ENCODE assay signal across 10 cellular contexts in genomic region chr20:44780226-44780625, GRCh38. TPM values are rescaled to one million over a fixed set of nuclear protein-coding genes. Genes with fewer than 3 reads are reported as not detected.
A peak's percentile ranks its signal among the peaks of the same experiment; 100 is the strongest.
DNase-seq lines count a peak whose midpoint lies in the region; ATAC-seq, FAIRE-seq and TF ChIP-seq lines count a peak whose summit lies in the region.
"Had no signal": no experiment of that assay in that cellular context is flagged by ENCODE, and none has a peak within 500 bp of the region (broad histone marks: within the 10 kb centered on the region; RNA-seq: fewer than 3 reads in every experiment).

No MANE protein-coding gene starts in this region.

- H3K9me3 Mint-ChIP-seq in MCF 10A (ENCODE audit: unreplicated experiment): no peaks in the 10 kb centered on the region

- CTCF ChIA-PET in MCF 10A (lab: Yijun Ruan, JAX): interaction anchor here (1.0 kb wide), 1 partner anchor 13 kb away, joined by 3 read pairs; no protein-coding TSS in a partner anchor

- intact Hi-C loops in MCF 10A (cut with micrococcal nuclease) (no loop called here), breast epithelium (cut with DNase I; ENCODE audit: low total_unique reads) (no loop called here)

- H3K36me3 Mint-ChIP-seq in MCF 10A (ENCODE audit: insufficient read depth, unreplicated experiment): no peaks in the 10 kb centered on the region
- H3K36me3 Mint-ChIP-seq: CD8-positive, alpha-beta memory T cell had no signal

- peaks cover 22% of the 10 kb centered on the region for H3K27me3 Mint-ChIP-seq in MCF 10A (ENCODE audit: insufficient read depth, unreplicated experiment)

- ATAC-seq in HG03469 (IDR thresholded peaks at IDR 0.05; ENCODE audit: unreplicated experiment): no peak
- ATAC-seq: T-helper 17 cell had no signal

- H3K4me3 Mint-ChIP-seq in MCF 10A (ENCODE audit: unreplicated experiment): no peak overlapping the region
- H3K4me3 Mint-ChIP-seq: CD8-positive, alpha-beta memory T cell; T-helper 17 cell had no signal

- POLR2A ChIA-PET in MCF 10A (lab: Yijun Ruan, JAX): no interaction called here

- no peak overlapping the region for H3K4me3 ChIP-seq in breast epithelium
- no peak overlapping the region for H3K4me3 ChIP-seq in foreskin fibroblast (ENCODE audit: low read depth in 1 of 2, low read length in 2 of 2)

- DNase-seq in MCF 10A (ENCODE audit: unreplicated experiment) (peak; percentile 60), breast epithelium (ENCODE audit: low spot score in 2 of 2) (no peak), foreskin fibroblast (peak; percentile 32 to 79), NCI-H1436 treated with DMSO at 0.1 percent for 48 hours (lab: John Stamatoyannopoulos, UW) (no peak), D721Med (ENCODE audit: insufficient read length, low spot score) (no peak)
- peak; percentile 54 for DNase-seq in activated CD4-positive, alpha-beta T cell treated with anti-CD3 and anti-CD28 coated beads for 48 hours
- DNase-seq in stimulated activated CD4-positive, alpha-beta T cell treated with anti-CD3 and anti-CD28 coated beads, Interleukin-1b, Interleukin-23, amount 100 ng/mL, for 24 hours (ENCODE audit: low read depth in 4 of 4, low spot score in 1 of 4): peak; percentile 7 to 17 (median 9)

- peaks cover 0 to 14% of the 10 kb centered on the region in 2 donors for H3K27me3 ChIP-seq in breast epithelium

- H3K4me1 Mint-ChIP-seq in MCF 10A (ENCODE audit: insufficient read depth, unreplicated experiment): no peaks in the 10 kb centered on the region
- H3K4me1 Mint-ChIP-seq: CD8-positive, alpha-beta memory T cell; T-helper 17 cell had no signal

- H3K36me3 ChIP-seq in breast epithelium: no peaks in the 10 kb centered on the region

- no TSS peak for BruUV-seq in MCF 10A (replicated peaks; lab: Mats Ljungman, UMichigan)

- TF ChIP-seq POLR2A in breast epithelium (IDR thresholded peaks at IDR 0.05): no peak

- no peak for FAIRE-seq in D721Med (lab: Jason Lieb, UNC)

- no peak overlapping the region for H3K27ac ChIP-seq in breast epithelium

- H3K9me3 ChIP-seq in breast epithelium: no peaks in the 10 kb centered on the region

- TF ChIP-seq CTCF in MCF 10A (IDR thresholded peaks at IDR 0.05; ENCODE audit: unreplicated experiment): no peak
- no peak for TF ChIP-seq CTCF in breast epithelium (IDR thresholded peaks at IDR 0.05)
- TF ChIP-seq CTCF in foreskin fibroblast (IDR thresholded peaks at IDR 0.05; ENCODE audit: low read depth, low read length): no peak
- no peak for TF ChIP-seq CTCF in D721Med (IDR thresholded peaks at IDR 0.05; ENCODE audit: insufficient read depth, missing control alignments)

- H3K4me1 ChIP-seq in breast epithelium: no peaks in the 10 kb centered on the region

- H3K27ac Mint-ChIP-seq in MCF 10A (ENCODE audit: low read depth, unreplicated experiment): no peak overlapping the region
- H3K27ac Mint-ChIP-seq: CD8-positive, alpha-beta memory T cell; T-helper 17 cell had no signal

RNA-seq across cellular contexts. Expression of gene RIMS4, which starts 30.1 kb away (rescaled TPM):
- not detected in 2 replicates for total RNA-seq in MCF 10A (2022)
- 1 to 10 TPM in 1 of 3 donors, under 1 TPM in 2; 0.66 to 1.8 (median 0.96) TPM for total RNA-seq in breast epithelium
- total RNA-seq: CD8-positive, alpha-beta memory T cell; T-helper 17 cell had no signal

RNA-seq across cellular contexts. Expression of gene KCNK15, which starts 34.6 kb away (rescaled TPM):
- 0.93 and 1.4 TPM in 2 replicates for total RNA-seq in MCF 10A (2022)
- total RNA-seq in breast epithelium: 1 to 10 TPM; 5.0 to 7.3 (median 5.6) TPM
- total RNA-seq: T-helper 17 cell had no signal

Comparison
In these comparisons a context has a peak if more than half of its experiments do, and no peak if none do; other contexts are left out.
1. DNase-seq: peak in MCF 10A (single experiment), activated CD4-positive, alpha-beta T cell treated with anti-CD3 and anti-CD28 coated beads for 48 hours (single experiment), foreskin fibroblast (2 of 2) and stimulated activated CD4-positive, alpha-beta T cell treated with anti-CD3 and anti-CD28 coated beads, Interleukin-1b, Interleukin-23, amount 100 ng/mL, for 24 hours (4 of 4); none in breast epithelium (0 of 2), NCI-H1436 treated with DMSO at 0.1 percent for 48 hours (single experiment) and D721Med (single experiment).